In the genomic region with DNA sequence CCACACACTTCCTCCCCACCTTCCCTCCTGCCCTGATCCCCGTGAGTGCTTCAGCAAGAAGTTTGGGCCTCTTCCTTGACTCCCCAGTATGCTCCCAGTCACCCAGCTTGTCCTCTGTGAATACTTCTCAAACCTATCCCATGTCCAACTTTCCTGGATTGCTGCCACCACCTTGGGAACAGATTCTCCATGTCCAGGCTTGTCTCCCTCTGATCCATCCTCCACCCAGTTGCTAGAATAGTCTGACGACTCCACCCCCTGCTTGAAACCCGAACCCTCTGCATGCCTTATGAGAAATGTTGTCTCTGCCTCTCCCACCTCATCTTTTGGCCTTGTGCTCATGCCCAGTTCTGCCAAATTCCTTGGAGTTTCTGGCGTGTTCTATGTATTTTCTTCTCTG, we compare ENCODE assay signal across 13 cellular contexts.
A peak's percentile ranks its signal among the peaks of the same experiment; 100 is the strongest.
DNase-seq lines count a peak whose midpoint lies in the region; ATAC-seq, FAIRE-seq and TF ChIP-seq lines count a peak whose summit lies in the region.
"Had no signal": no experiment of that assay in that cellular context is flagged by ENCODE, and none has a peak within 500 bp of the region (broad histone marks: within the 10 kb centered on the region; RNA-seq: fewer than 3 reads in every experiment).

No MANE protein-coding gene starts in this region.

- in situ Hi-C loops in KBM-7 (cut with MboI; ENCODE audit: low pct_unique_long_range_greater_than_20kb, low sequenced_read_pairs): no loop called here

- FAIRE-seq in urothelium cell line (lab: Jason Lieb, UNC): peak; percentile 30
- FAIRE-seq: A204.1 had no signal

- peaks cover 49% of the 10 kb centered on the region for H3K4me1 ChIP-seq in left ventricle myocardium inferior
- H3K4me1 ChIP-seq: adrenal gland had no signal

- intact Hi-C loops in Right ventricle myocardium inferior (cut with DNase I): loop anchor here (5.0 kb wide), 1 partner anchor 104 kb away; no protein-coding TSS in a partner anchor
- intact Hi-C loops in left ventricle myocardium inferior (cut with micrococcal nuclease): no loop called here
- intact Hi-C loops in left cardiac atrium (cut with DNase I): no loop called here

- peaks cover 3% of the 10 kb centered on the region for H3K27me3 ChIP-seq in left ventricle myocardium inferior (ENCODE audit: low read depth)
- H3K27me3 ChIP-seq: adrenal gland, upper lobe of left lung had no signal

- H3K4me3 ChIP-seq in left ventricle myocardium inferior: no peak overlapping the region
- H3K4me3 ChIP-seq: adrenal gland, upper lobe of left lung had no signal

- H3K9me3 ChIP-seq in left ventricle myocardium inferior (replicated peaks): peaks cover 11% of the 10 kb centered on the region
- H3K9me3 ChIP-seq: adrenal gland had no signal

- ATAC-seq in Right ventricle myocardium inferior (peak; percentile 11), left cardiac atrium (peak; percentile 55 to 69), HG03354 (IDR thresholded peaks at IDR 0.05; ENCODE audit: poor library complexity, severe bottlenecking, unreplicated experiment) (no peak)
- ATAC-seq: activated CD8-positive, alpha-beta memory T cell treated with anti-CD3 and anti-CD28 coated beads, Interleukin-2, amount 10 ng/mL, durations not matched to agents 7 days and 5 days had no signal

- no peak for TF ChIP-seq CTCF in left ventricle myocardium inferior (IDR thresholded peaks at IDR 0.05; ENCODE audit: borderline replicate concordance)

- H3K27ac ChIP-seq in left ventricle myocardium inferior (replicated peaks): no peak overlapping the region
- H3K27ac ChIP-seq: adrenal gland, upper lobe of left lung had no signal

- peaks cover 7% of the 10 kb centered on the region for H3K36me3 ChIP-seq in left ventricle myocardium inferior
- H3K36me3 ChIP-seq: adrenal gland, upper lobe of left lung had no signal

- DNase-seq in Right ventricle myocardium inferior (ENCODE audit: missing footprints) (no peak), left ventricle myocardium inferior (no peak), amniotic stem cell (lab: John Stamatoyannopoulos, UW) (peak; percentile 72), left cardiac atrium (no peak), urothelium cell line (ENCODE audit: low spot score) (peak; percentile 47), KBM-7 (no peak), HuH-7.5 (ENCODE audit: low spot score) (no peak)
- DNase-seq: activated CD8-positive, alpha-beta memory T cell treated with anti-CD3 and anti-CD28 coated beads, Interleukin-2, amount 10 ng/mL, durations not matched to agents 7 days and 5 days; adrenal gland; HCEC 1CT; upper lobe of left lung had no signal

Comparison
In these comparisons a context has a peak if more than half of its experiments do, and no peak if none do; other contexts are left out.
1. DNase-seq: peak in amniotic stem cell (single experiment) and urothelium cell line (single experiment); none in Right ventricle myocardium inferior (single experiment), left ventricle myocardium inferior (single experiment), left cardiac atrium (single experiment), KBM-7 (single experiment) and HuH-7.5 (single experiment).